In genomic region chr6:45714795-45715507, GRCh38 we compare ENCODE assay signal across 8 cellular contexts.
DNase-seq lines count a peak whose midpoint lies in the region; ATAC-seq and TF ChIP-seq lines count a peak whose summit lies in the region.

No MANE protein-coding gene starts in this region.

- H3K27me3 Mint-ChIP-seq in stimulated activated naive CD8-positive, alpha-beta T cell treated with anti-CD3 and anti-CD28 coated beads, Interleukin-15, Interleukin-2, amounts not matched to agents 100 ng/mL and 50 ng/mL, for 24 hours = no peaks in the 10 kb centered on the region

- peaks cover 58% of the 10 kb centered on the region for H3K4me1 Mint-ChIP-seq in stimulated activated naive CD8-positive, alpha-beta T cell treated with anti-CD3 and anti-CD28 coated beads, Interleukin-15, Interleukin-2, amounts not matched to agents 100 ng/mL and 50 ng/mL, for 24 hours (ENCODE audit: low read depth)

- no peaks in the 10 kb centered on the region for H3K9me3 Mint-ChIP-seq in stimulated activated naive CD8-positive, alpha-beta T cell treated with anti-CD3 and anti-CD28 coated beads, Interleukin-15, Interleukin-2, amounts not matched to agents 100 ng/mL and 50 ng/mL, for 24 hours

- peak overlapping the region; percentile 33 for H3K4me3 Mint-ChIP-seq in stimulated activated naive CD8-positive, alpha-beta T cell treated with anti-CD3 and anti-CD28 coated beads, Interleukin-15, Interleukin-2, amounts not matched to agents 100 ng/mL and 50 ng/mL, for 24 hours

- no peaks in the 10 kb centered on the region for H3K36me3 Mint-ChIP-seq in stimulated activated naive CD8-positive, alpha-beta T cell treated with anti-CD3 and anti-CD28 coated beads, Interleukin-15, Interleukin-2, amounts not matched to agents 100 ng/mL and 50 ng/mL, for 24 hours (ENCODE audit: low read depth)

- no peak overlapping the region for H3K27ac Mint-ChIP-seq in stimulated activated naive CD8-positive, alpha-beta T cell treated with anti-CD3 and anti-CD28 coated beads, Interleukin-15, Interleukin-2, amounts not matched to agents 100 ng/mL and 50 ng/mL, for 24 hours

- DNase-seq in EH (ENCODE audit: low read depth) = peak; percentile 89
- DNase-seq in NCI-H2171 (lab: John Stamatoyannopoulos, UW) = peak; percentile 6
- DNase-seq in dedifferentiated amniotic fluid mesenchymal stem cell (ENCODE audit: extremely low spot score) = peak; percentile 91
- DNase-seq in left lobe of liver (ENCODE audit: low spot score) = no peak

- peak; percentile 98 for TF ChIP-seq CTCF in VCaP (conservative IDR thresholded peaks at IDR 0.05)

- no peak overlapping the region for H3K27ac ChIP-seq in VCaP

- ATAC-seq in HG02642 (IDR thresholded peaks at IDR 0.05; ENCODE audit: poor library complexity, unreplicated experiment) (peak; percentile 39), left lobe of liver (peak; percentile 97), GM19324 (IDR thresholded peaks at IDR 0.05; ENCODE audit: low FRiP score, unreplicated experiment) (no peak)
